ENCODE assay signal across 4 cellular contexts in the genomic region with DNA sequence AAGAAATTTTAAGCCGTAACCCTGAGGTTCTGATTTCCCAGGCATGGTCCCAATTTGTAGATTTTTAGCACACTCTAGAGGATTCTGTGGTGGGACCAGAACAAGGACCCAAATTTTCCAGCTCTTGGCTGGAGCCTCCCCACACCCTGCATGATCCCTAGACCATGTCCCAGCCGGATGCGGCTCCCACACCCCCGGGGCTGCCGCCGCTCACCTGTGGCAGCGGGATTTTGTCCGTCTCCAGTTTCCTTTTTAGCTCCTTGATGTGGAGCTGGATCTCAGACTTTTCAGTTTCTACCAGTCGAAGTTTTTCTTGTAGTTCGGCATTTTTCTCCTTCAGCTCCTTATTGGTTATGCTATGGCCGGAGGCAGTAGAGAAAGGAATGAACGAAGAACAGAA. TPM values are rescaled to one million over a fixed set of nuclear protein-coding genes. Genes with fewer than 3 reads are reported as not detected.
"Had no signal": no experiment of that assay in that cellular context is flagged by ENCODE, and none has a peak within 500 bp of the region (broad histone marks: within the 10 kb centered on the region; RNA-seq: fewer than 3 reads in every experiment).

No MANE protein-coding gene starts in this region.

RNA-seq across cellular contexts. Expression of gene GOLGA6L7, which starts 4.9 kb away (rescaled TPM):
- total RNA-seq: LHCN-M2, M059J, MCF 10A, NCI-H460 had no signal

RNA-seq across cellular contexts. Expression of gene APBA2, which starts 42.3 kb away (rescaled TPM):
- total RNA-seq: LHCN-M2, MCF 10A had no signal
